In the genomic region with DNA sequence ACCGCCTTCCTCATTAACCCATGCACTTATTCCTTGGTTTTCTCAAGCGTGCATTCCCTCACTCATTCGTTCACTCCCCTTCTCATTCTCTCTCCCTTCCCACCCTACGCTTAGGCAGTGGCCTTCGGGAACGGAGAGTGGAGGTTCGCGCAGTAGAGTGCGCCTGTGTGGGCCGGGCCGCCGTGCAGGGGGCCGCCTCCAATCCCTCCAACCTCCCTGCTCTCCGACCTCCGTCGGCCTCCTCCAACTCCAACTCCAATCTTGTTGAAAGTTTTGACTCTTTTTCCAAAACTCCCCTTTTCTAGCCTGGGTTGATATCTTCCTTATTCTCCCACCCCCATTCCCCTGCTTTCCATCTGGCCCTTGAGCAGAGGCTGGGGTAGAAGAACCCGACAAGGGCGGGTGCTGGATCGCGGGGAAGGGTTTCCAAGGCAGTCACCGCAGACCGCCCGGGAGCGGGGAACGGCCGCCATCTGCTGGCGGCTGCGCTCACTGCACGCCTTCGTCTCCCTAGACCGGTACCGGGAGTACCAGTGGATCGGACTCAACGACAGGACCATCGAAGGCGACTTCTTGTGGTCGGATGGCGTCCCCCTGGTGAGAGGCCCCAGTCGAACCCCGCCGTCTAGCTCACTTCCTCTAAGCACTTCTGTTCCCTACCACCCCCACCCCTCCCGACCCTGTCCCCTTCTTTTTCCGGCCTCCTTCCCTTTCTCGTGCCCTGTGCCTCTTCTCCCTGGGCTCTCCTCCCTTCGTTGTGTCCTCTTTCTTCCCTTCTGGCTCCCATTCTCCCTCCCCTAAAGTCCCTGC, we compare ENCODE assay signal across 1 cellular context.
TF ChIP-seq lines count a peak whose summit lies in the region.

No MANE protein-coding gene starts in this region.

TF ChIP-seq in HepG2, 621 proteins besides CTCF, POLR2A, EP300 and RAD21 (continued from another document and continues in another):
- TF ChIP-seq, protein P1, sequence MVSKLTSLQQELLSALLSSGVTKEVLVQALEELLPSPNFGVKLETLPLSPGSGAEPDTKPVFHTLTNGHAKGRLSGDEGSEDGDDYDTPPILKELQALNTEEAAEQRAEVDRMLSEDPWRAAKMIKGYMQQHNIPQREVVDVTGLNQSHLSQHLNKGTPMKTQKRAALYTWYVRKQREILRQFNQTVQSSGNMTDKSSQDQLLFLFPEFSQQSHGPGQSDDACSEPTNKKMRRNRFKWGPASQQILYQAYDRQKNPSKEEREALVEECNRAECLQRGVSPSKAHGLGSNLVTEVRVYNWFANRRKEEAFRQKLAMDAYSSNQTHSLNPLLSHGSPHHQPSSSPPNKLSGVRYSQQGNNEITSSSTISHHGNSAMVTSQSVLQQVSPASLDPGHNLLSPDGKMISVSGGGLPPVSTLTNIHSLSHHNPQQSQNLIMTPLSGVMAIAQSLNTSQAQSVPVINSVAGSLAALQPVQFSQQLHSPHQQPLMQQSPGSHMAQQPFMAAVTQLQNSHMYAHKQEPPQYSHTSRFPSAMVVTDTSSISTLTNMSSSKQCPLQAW (CRISPR knock-in tag; IDR thresholded peaks at IDR 0.05): 0 out of 2 replicates have a peak, but pooled peaks have one; percentile 25
- no peak for TF ChIP-seq HOXA7 (CRISPR knock-in tag; IDR thresholded peaks at IDR 0.05)
- TF ChIP-seq AGO1 (IDR thresholded peaks at IDR 0.05; ENCODE audit: low read depth, low read length, poor library complexity, severe bottlenecking): peak; percentile 86
- no peak for TF ChIP-seq ZNF713 (CRISPR knock-in tag; IDR thresholded peaks at IDR 0.05)
- TF ChIP-seq MEIS2 (CRISPR knock-in tag; IDR thresholded peaks at IDR 0.05): no peak
- no peak for TF ChIP-seq POLR2AphosphoS5 (IDR thresholded peaks at IDR 0.05; ENCODE audit: low read depth, low read length)
- TF ChIP-seq KAT7 (CRISPR knock-in tag; IDR thresholded peaks at IDR 0.05; ENCODE audit: borderline replicate concordance): no peak
- TF ChIP-seq ZNF260 (CRISPR knock-in tag; IDR thresholded peaks at IDR 0.05; ENCODE audit: borderline replicate concordance, low read depth): no peak
- no peak for TF ChIP-seq RFX5 (IDR thresholded peaks at IDR 0.05; ENCODE audit: low read depth, low read length)
- no peak for TF ChIP-seq ZNF235 (CRISPR knock-in tag; IDR thresholded peaks at IDR 0.05; ENCODE audit: borderline replicate concordance)
- peak; percentile 31 for TF ChIP-seq HNRNPK (IDR thresholded peaks at IDR 0.05; ENCODE audit: low read depth, low read length, poor library complexity, severe bottlenecking)
- TF ChIP-seq, protein P2, sequence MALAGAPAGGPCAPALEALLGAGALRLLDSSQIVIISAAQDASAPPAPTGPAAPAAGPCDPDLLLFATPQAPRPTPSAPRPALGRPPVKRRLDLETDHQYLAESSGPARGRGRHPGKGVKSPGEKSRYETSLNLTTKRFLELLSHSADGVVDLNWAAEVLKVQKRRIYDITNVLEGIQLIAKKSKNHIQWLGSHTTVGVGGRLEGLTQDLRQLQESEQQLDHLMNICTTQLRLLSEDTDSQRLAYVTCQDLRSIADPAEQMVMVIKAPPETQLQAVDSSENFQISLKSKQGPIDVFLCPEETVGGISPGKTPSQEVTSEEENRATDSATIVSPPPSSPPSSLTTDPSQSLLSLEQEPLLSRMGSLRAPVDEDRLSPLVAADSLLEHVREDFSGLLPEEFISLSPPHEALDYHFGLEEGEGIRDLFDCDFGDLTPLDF (CRISPR knock-in tag; IDR thresholded peaks at IDR 0.05): no peak
- no peak for TF ChIP-seq HCFC1 (IDR thresholded peaks at IDR 0.05; ENCODE audit: low read depth, low read length)
- no peak for TF ChIP-seq FIP1L1 (IDR thresholded peaks at IDR 0.05; ENCODE audit: borderline replicate concordance, insufficient read depth, low read depth, low read length)
- no peak for TF ChIP-seq ZNF709 (CRISPR knock-in tag; IDR thresholded peaks at IDR 0.05)
- TF ChIP-seq, protein P3, sequence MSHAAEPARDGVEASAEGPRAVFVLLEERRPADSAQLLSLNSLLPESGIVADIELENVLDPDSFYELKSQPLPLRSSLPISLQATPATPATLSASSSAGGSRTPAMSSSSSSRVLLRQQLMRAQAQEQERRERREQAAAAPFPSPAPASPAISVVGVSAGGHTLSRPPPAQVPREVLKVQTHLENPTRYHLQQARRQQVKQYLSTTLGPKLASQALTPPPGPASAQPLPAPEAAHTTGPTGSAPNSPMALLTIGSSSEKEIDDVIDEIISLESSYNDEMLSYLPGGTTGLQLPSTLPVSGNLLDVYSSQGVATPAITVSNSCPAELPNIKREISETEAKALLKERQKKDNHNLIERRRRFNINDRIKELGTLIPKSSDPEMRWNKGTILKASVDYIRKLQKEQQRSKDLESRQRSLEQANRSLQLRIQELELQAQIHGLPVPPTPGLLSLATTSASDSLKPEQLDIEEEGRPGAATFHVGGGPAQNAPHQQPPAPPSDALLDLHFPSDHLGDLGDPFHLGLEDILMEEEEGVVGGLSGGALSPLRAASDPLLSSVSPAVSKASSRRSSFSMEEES (CRISPR knock-in tag; IDR thresholded peaks at IDR 0.05): no peak
- no peak for TF ChIP-seq SOX5 (CRISPR knock-in tag; IDR thresholded peaks at IDR 0.05; ENCODE audit: borderline replicate concordance)
- TF ChIP-seq, protein P4, sequence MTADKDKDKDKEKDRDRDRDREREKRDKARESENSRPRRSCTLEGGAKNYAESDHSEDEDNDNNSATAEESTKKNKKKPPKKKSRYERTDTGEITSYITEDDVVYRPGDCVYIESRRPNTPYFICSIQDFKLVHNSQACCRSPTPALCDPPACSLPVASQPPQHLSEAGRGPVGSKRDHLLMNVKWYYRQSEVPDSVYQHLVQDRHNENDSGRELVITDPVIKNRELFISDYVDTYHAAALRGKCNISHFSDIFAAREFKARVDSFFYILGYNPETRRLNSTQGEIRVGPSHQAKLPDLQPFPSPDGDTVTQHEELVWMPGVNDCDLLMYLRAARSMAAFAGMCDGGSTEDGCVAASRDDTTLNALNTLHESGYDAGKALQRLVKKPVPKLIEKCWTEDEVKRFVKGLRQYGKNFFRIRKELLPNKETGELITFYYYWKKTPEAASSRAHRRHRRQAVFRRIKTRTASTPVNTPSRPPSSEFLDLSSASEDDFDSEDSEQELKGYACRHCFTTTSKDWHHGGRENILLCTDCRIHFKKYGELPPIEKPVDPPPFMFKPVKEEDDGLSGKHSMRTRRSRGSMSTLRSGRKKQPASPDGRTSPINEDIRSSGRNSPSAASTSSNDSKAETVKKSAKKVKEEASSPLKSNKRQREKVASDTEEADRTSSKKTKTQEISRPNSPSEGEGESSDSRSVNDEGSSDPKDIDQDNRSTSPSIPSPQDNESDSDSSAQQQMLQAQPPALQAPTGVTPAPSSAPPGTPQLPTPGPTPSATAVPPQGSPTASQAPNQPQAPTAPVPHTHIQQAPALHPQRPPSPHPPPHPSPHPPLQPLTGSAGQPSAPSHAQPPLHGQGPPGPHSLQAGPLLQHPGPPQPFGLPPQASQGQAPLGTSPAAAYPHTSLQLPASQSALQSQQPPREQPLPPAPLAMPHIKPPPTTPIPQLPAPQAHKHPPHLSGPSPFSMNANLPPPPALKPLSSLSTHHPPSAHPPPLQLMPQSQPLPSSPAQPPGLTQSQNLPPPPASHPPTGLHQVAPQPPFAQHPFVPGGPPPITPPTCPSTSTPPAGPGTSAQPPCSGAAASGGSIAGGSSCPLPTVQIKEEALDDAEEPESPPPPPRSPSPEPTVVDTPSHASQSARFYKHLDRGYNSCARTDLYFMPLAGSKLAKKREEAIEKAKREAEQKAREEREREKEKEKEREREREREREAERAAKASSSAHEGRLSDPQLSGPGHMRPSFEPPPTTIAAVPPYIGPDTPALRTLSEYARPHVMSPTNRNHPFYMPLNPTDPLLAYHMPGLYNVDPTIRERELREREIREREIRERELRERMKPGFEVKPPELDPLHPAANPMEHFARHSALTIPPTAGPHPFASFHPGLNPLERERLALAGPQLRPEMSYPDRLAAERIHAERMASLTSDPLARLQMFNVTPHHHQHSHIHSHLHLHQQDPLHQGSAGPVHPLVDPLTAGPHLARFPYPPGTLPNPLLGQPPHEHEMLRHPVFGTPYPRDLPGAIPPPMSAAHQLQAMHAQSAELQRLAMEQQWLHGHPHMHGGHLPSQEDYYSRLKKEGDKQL (CRISPR knock-in tag; IDR thresholded peaks at IDR 0.05; ENCODE audit: low read depth): no peak
- TF ChIP-seq, protein P5, sequence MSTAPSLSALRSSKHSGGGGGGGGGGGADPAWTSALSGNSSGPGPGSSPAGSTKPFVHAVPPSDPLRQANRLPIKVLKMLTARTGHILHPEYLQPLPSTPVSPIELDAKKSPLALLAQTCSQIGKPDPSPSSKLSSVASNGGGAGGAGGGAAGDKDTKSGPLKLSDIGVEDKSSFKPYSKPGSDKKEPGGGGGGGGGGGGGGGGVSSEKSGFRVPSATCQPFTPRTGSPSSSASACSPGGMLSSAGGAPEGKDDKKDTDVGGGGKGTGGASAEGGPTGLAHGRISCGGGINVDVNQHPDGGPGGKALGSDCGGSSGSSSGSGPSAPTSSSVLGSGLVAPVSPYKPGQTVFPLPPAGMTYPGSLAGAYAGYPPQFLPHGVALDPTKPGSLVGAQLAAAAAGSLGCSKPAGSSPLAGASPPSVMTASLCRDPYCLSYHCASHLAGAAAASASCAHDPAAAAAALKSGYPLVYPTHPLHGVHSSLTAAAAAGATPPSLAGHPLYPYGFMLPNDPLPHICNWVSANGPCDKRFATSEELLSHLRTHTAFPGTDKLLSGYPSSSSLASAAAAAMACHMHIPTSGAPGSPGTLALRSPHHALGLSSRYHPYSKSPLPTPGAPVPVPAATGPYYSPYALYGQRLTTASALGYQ (CRISPR knock-in tag; IDR thresholded peaks at IDR 0.05): no peak
- TF ChIP-seq, protein P6, sequence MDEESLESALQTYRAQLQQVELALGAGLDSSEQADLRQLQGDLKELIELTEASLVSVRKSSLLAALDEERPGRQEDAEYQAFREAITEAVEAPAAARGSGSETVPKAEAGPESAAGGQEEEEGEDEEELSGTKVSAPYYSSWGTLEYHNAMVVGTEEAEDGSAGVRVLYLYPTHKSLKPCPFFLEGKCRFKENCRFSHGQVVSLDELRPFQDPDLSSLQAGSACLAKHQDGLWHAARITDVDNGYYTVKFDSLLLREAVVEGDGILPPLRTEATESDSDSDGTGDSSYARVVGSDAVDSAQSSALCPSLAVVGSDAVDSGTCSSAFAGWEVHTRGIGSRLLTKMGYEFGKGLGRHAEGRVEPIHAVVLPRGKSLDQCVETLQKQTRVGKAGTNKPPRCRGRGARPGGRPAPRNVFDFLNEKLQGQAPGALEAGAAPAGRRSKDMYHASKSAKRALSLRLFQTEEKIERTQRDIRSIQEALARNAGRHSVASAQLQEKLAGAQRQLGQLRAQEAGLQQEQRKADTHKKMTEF (CRISPR knock-in tag; IDR thresholded peaks at IDR 0.05): no peak
- no peak for TF ChIP-seq SP140L (CRISPR knock-in tag; IDR thresholded peaks at IDR 0.05; ENCODE audit: borderline replicate concordance)
- TF ChIP-seq TBP (CRISPR knock-in tag; IDR thresholded peaks at IDR 0.05): no peak
- TF ChIP-seq, protein P7, sequence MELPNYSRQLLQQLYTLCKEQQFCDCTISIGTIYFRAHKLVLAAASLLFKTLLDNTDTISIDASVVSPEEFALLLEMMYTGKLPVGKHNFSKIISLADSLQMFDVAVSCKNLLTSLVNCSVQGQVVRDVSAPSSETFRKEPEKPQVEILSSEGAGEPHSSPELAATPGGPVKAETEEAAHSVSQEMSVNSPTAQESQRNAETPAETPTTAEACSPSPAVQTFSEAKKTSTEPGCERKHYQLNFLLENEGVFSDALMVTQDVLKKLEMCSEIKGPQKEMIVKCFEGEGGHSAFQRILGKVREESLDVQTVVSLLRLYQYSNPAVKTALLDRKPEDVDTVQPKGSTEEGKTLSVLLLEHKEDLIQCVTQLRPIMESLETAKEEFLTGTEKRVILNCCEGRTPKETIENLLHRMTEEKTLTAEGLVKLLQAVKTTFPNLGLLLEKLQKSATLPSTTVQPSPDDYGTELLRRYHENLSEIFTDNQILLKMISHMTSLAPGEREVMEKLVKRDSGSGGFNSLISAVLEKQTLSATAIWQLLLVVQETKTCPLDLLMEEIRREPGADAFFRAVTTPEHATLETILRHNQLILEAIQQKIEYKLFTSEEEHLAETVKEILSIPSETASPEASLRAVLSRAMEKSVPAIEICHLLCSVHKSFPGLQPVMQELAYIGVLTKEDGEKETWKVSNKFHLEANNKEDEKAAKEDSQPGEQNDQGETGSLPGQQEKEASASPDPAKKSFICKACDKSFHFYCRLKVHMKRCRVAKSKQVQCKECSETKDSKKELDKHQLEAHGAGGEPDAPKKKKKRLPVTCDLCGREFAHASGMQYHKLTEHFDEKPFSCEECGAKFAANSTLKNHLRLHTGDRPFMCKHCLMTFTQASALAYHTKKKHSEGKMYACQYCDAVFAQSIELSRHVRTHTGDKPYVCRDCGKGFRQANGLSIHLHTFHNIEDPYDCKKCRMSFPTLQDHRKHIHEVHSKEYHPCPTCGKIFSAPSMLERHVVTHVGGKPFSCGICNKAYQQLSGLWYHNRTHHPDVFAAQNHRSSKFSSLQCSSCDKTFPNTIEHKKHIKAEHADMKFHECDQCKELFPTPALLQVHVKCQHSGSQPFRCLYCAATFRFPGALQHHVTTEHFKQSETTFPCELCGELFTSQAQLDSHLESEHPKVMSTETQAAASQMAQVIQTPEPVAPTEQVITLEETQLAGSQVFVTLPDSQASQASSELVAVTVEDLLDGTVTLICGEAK (IDR thresholded peaks at IDR 0.05): no peak
- TF ChIP-seq, protein P7 (CRISPR knock-in tag; IDR thresholded peaks at IDR 0.05): no peak
- TF ChIP-seq IKZF1 (IDR thresholded peaks at IDR 0.05): no peak
- TF ChIP-seq MTF1 (CRISPR knock-in tag; IDR thresholded peaks at IDR 0.05): no peak
